In the genomic region with DNA sequence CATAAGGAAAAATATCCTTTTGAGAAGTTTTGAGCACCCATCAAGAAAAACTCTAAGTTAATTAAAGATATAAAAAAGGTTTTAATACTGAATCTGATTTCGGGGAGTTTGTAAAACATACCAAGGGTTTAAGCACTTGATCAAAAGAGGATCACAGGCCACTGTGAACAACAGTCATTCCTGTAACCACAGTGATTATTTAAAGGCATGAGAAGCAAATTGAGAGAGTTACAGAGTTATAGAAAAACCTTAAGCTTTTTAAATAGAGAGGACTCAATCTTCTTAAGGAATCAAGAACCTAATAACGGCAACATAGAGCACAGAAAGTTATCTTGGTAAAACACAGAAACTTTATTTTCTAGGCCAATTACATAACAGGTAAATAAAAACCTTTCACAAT, we compare ENCODE assay signal across 1 cellular context.
TF ChIP-seq lines count a peak whose summit lies in the region.

No MANE protein-coding gene starts in this region.

TF ChIP-seq in GM23338, 12 proteins besides CTCF, POLR2A, EP300 and RAD21 (continued from another document):
- TF ChIP-seq, protein P1, sequence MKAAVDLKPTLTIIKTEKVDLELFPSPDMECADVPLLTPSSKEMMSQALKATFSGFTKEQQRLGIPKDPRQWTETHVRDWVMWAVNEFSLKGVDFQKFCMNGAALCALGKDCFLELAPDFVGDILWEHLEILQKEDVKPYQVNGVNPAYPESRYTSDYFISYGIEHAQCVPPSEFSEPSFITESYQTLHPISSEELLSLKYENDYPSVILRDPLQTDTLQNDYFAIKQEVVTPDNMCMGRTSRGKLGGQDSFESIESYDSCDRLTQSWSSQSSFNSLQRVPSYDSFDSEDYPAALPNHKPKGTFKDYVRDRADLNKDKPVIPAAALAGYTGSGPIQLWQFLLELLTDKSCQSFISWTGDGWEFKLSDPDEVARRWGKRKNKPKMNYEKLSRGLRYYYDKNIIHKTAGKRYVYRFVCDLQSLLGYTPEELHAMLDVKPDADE (IDR thresholded peaks at IDR 0.05): no peak
- TF ChIP-seq CREB1 (CRISPR knock-in tag; IDR thresholded peaks at IDR 0.05; ENCODE audit: low read depth) (no peak), ZNF331 (CRISPR knock-in tag; IDR thresholded peaks at IDR 0.05; ENCODE audit: low read depth) (no peak), POLR2AphosphoS5 (IDR thresholded peaks at IDR 0.05; ENCODE audit: low read depth) (no peak), NANOG (IDR thresholded peaks at IDR 0.05; ENCODE audit: borderline replicate concordance) (no peak), JUNB (IDR thresholded peaks at IDR 0.05; ENCODE audit: unreplicated experiment) (no peak)
- TF ChIP-seq, protein P2, sequence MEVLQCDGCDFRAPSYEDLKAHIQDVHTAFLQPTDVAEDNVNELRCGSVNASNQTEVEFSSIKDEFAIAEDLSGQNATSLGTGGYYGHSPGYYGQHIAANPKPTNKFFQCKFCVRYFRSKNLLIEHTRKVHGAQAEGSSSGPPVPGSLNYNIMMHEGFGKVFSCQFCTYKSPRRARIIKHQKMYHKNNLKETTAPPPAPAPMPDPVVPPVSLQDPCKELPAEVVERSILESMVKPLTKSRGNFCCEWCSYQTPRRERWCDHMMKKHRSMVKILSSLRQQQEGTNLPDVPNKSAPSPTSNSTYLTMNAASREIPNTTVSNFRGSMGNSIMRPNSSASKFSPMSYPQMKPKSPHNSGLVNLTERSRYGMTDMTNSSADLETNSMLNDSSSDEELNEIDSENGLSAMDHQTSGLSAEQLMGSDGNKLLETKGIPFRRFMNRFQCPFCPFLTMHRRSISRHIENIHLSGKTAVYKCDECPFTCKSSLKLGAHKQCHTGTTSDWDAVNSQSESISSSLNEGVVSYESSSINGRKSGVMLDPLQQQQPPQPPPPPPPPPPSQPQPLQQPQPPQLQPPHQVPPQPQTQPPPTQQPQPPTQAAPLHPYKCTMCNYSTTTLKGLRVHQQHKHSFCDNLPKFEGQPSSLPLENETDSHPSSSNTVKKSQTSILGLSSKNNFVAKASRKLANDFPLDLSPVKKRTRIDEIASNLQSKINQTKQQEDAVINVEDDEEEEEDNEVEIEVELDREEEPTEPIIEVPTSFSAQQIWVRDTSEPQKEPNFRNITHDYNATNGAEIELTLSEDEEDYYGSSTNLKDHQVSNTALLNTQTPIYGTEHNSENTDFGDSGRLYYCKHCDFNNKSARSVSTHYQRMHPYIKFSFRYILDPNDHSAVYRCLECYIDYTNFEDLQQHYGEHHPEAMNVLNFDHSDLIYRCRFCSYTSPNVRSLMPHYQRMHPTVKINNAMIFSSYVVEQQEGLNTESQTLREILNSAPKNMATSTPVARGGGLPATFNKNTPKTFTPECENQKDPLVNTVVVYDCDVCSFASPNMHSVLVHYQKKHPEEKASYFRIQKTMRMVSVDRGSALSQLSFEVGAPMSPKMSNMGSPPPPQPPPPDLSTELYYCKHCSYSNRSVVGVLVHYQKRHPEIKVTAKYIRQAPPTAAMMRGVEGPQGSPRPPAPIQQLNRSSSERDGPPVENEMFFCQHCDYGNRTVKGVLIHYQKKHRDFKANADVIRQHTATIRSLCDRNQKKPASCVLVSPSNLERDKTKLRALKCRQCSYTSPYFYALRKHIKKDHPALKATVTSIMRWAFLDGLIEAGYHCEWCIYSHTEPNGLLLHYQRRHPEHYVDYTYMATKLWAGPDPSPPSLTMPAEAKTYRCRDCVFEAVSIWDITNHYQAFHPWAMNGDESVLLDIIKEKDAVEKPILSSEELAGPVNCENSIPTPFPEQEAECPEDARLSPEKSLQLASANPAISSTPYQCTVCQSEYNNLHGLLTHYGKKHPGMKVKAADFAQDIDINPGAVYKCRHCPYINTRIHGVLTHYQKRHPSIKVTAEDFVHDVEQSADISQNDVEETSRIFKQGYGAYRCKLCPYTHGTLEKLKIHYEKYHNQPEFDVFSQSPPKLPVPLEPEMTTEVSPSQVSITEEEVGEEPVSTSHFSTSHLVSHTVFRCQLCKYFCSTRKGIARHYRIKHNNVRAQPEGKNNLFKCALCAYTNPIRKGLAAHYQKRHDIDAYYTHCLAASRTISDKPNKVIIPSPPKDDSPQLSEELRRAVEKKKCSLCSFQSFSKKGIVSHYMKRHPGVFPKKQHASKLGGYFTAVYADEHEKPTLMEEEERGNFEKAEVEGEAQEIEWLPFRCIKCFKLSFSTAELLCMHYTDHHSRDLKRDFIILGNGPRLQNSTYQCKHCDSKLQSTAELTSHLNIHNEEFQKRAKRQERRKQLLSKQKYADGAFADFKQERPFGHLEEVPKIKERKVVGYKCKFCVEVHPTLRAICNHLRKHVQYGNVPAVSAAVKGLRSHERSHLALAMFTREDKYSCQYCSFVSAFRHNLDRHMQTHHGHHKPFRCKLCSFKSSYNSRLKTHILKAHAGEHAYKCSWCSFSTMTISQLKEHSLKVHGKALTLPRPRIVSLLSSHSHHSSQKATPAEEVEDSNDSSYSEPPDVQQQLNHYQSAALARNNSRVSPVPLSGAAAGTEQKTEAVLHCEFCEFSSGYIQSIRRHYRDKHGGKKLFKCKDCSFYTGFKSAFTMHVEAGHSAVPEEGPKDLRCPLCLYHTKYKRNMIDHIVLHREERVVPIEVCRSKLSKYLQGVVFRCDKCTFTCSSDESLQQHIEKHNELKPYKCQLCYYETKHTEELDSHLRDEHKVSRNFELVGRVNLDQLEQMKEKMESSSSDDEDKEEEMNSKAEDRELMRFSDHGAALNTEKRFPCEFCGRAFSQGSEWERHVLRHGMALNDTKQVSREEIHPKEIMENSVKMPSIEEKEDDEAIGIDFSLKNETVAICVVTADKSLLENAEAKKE (CRISPR knock-in tag; IDR thresholded peaks at IDR 0.05): no peak
